Comparison of ENCODE assay signal across 16 cellular contexts in the genomic region with DNA sequence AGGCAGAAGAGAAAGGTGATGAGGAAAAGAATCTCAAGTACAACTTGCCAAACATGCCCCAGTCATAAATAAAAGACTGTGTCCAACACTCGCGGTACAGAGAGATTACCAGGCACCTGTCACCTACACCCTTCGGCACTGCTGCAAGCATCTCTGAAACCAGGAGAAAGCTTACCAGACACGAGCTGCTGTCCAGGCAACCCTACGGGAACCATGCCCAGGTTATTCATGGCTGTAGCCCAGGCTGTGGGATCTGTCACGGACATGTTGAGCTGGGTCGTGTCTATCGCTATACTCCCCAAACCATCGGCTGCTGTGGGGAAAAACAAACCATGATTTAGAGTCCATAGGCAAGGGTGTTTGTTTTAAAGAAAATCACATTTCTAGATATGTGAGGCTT.
A peak's percentile ranks its signal among the peaks of the same experiment; 100 is the strongest.
DNase-seq lines count a peak whose midpoint lies in the region.
"Had no signal": no experiment of that assay in that cellular context is flagged by ENCODE, and none has a peak within 500 bp of the region (broad histone marks: within the 10 kb centered on the region; RNA-seq: fewer than 3 reads in every experiment).

No MANE protein-coding gene starts in this region.

- peak; percentile 35 for DNase-seq in NCI-H146 (lab: John Stamatoyannopoulos, UW)
- no peak for DNase-seq in NCI-H146 treated with DMSO at 0.1 percent for 48 hours (lab: John Stamatoyannopoulos, UW; ENCODE audit: unreplicated experiment)
- DNase-seq in cerebellum (ENCODE audit: low spot score), result peak; percentile 38
- peak; percentile 49 for DNase-seq in midbrain (lab: John Stamatoyannopoulos, UW)
- DNase-seq in ureter (ENCODE audit: low spot score), result peak; percentile 55
- no peak for DNase-seq in epidermal melanocyte (ENCODE audit: insufficient read length, low spot score)
- no peak for DNase-seq in activated CD4-positive, CD25-positive, alpha-beta regulatory T cell treated with anti-CD3 and anti-CD28 coated beads, Interleukin-2, amount 50 U/mL, for 72 hours
- DNase-seq in NCI-H1048 (lab: John Stamatoyannopoulos, UW), result no peak
- DNase-seq: activated CD8-positive, alpha-beta memory T cell treated with anti-CD3 and anti-CD28 coated beads, Interleukin-2, amount 50 U/mL, for 4 hours; activated naive CD4-positive, alpha-beta T cell; DND-41; effector CD4-positive, alpha-beta T cell; Karpas-422; NCI-H2029 treated with DMSO at 0.1 percent for 48 hours; NK-92 treated with Interleukin-12 subunit alpha and Interleukin-12 subunit beta, amount 100 ng/mL, for 24 hours; testis had no signal

Comparison
In these comparisons a context has a peak if more than half of its experiments do, and no peak if none do; other contexts are left out.
1. DNase-seq: peak in NCI-H146 (single experiment), cerebellum (single experiment), midbrain (single experiment) and ureter (single experiment); none in NCI-H146 treated with DMSO at 0.1 percent for 48 hours (single experiment), epidermal melanocyte (single experiment), activated CD4-positive, CD25-positive, alpha-beta regulatory T cell treated with anti-CD3 and anti-CD28 coated beads, Interleukin-2, amount 50 U/mL, for 72 hours (single experiment) and NCI-H1048 (single experiment).